In the genomic region with DNA sequence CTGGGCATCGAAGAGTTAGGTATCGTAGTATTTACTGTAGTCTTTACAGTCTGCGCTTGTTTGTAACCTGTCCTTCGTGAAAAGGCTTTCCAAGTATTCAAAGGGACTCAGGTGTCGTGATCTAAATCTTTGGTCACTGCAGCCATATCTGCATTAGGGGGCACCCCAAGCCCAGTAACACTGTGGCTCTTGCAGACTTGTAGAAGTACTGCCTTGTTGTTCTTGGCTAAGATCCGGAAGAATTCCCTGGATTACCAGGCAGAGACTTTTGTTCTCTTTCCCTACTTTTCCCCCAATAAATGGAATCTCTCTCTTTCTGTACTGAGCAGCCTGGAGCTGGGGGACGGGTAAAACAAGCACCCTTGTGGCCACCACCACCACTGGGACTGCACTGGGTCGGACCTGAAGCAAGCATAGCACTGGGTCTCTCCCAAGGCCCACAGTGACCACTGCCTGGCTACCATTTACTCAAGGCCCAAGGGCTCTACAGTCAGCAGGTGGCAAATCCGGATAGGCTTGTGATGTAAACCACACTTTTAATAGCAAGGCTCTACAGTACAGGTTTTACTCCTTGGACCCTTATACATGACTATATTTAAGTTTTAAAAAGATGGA, we compare ENCODE assay signal across 24 cellular contexts. TPM values are rescaled to one million over a fixed set of nuclear protein-coding genes. Genes with fewer than 3 reads are reported as not detected.
DNase-seq lines count a peak whose midpoint lies in the region; ATAC-seq, FAIRE-seq and TF ChIP-seq lines count a peak whose summit lies in the region.
"Had no signal": no experiment of that assay in that cellular context is flagged by ENCODE, and none has a peak within 500 bp of the region (broad histone marks: within the 10 kb centered on the region; RNA-seq: fewer than 3 reads in every experiment).

No MANE protein-coding gene starts in this region.

- TF ChIP-seq RAD21 in HepG2 (CRISPR knock-in tag; IDR thresholded peaks at IDR 0.05): no peak

- FAIRE-seq in HepG2 (lab: Jason Lieb, UNC): peak; percentile 44
- FAIRE-seq: TTC549 had no signal

- WGBS in HepG2 (ENCODE audit: low lambda C conversion rate): 40% methylated on average over 6 of the region's 9 CpGs
- WGBS in right lobe of liver (ENCODE audit: insufficient coverage, low coverage, low lambda C conversion rate, missing lambda C conversion rate): 58% methylated on average over 4 of the region's 9 CpGs
- 20 to 58% methylated on average over 1 to 6 of the region's 9 CpGs for WGBS in gastroesophageal sphincter (ENCODE audit: low coverage in 1 of 2), 2 donors

- in situ Hi-C loops in HepG2 (cut with HindIII; ENCODE audit: extremely low pct_ligation_motif_present, low pct_unique_long_range_greater_than_20kb): no loop called here
- in situ Hi-C loops in brain microvascular endothelial cell (cut with HindIII; ENCODE audit: low pct_ligation_motif_present, low sequenced_read_pairs): no loop called here

- H2AFZ ChIP-seq in HepG2 (ENCODE audit: low read length): no peak overlapping the region

- H3K79me2 ChIP-seq in HepG2 (ENCODE audit: insufficient read depth, low read length): no peaks in the 10 kb centered on the region

- no peaks in the 10 kb centered on the region for H4K20me1 ChIP-seq in HepG2 (ENCODE audit: insufficient read depth, low read length)

- ATAC-seq in HepG2 (peak; percentile 84), right lobe of liver (no peak), gastroesophageal sphincter (no peak), HG02763 (IDR thresholded peaks at IDR 0.05; ENCODE audit: unreplicated experiment) (no peak), GM18867 (IDR thresholded peaks at IDR 0.05; ENCODE audit: unreplicated experiment) (no peak)
- ATAC-seq: esophagus mucosa, left lung, Panc1, upper lobe of right lung had no signal

- no peak overlapping the region; a peak in 2 of 6 replicates for H3K4me3 ChIP-seq in HepG2 (replicated peaks in 1 of 3; ENCODE audit: insufficient read depth in 1 of 3, low read depth in 2 of 3, low read length in 3 of 3)
- H3K4me3 ChIP-seq in right lobe of liver: no peak overlapping the region
- no peak overlapping the region for H3K4me3 ChIP-seq in brain microvascular endothelial cell (ENCODE audit: low read depth, low read length)
- no peak overlapping the region for H3K4me3 ChIP-seq in gastroesophageal sphincter
- H3K4me3 ChIP-seq in ascending aorta: no peak overlapping the region
- H3K4me3 ChIP-seq: coronary artery, left lung, spleen, upper lobe of right lung had no signal

- DNase-seq in HepG2 (ENCODE audit: low spot score) (peak; percentile 30), right lobe of liver (no peak), brain microvascular endothelial cell (no peak), ascending aorta (ENCODE audit: low spot score in 2 of 2) (no peak), SIG-M5 treated with dmso at 0.1 percent for 504 hours (lab: John Stamatoyannopoulos, UW; ENCODE audit: unreplicated experiment) (no peak)
- DNase-seq: ACHN; activated CD4-positive, alpha-beta memory T cell treated with anti-CD3 and anti-CD28 coated beads for 36 hours; amniotic stem cell; CD8-positive, alpha-beta memory T cell; GDM1; HFFc6; left lung; NCI-H1694; NCI-H510A treated with DMSO at 0.1 percent for 48 hours; spleen; stimulated activated naive CD4-positive, alpha-beta T cell treated with Interleukin-2 at 50 U/mL for 16 hours; upper lobe of right lung had no signal

- H3K36me3 ChIP-seq in HepG2 (replicated peaks in 1 of 2; ENCODE audit: control insufficient read depth in 1 of 2, insufficient read depth in 2 of 2, low read length in 2 of 2): no peaks in the 10 kb centered on the region
- H3K36me3 ChIP-seq in right lobe of liver: no peaks in the 10 kb centered on the region
- H3K36me3 ChIP-seq in brain microvascular endothelial cell (replicated peaks): no peaks in the 10 kb centered on the region
- no peaks in the 10 kb centered on the region for H3K36me3 ChIP-seq in gastroesophageal sphincter
- no peaks in the 10 kb centered on the region for H3K36me3 ChIP-seq in ascending aorta
- H3K36me3 ChIP-seq: left lung, spleen, upper lobe of right lung had no signal

- TF ChIP-seq CTCF in HepG2 (CRISPR knock-in tag; IDR thresholded peaks at IDR 0.05): peak; percentile 65
- TF ChIP-seq CTCF in right lobe of liver (IDR thresholded peaks at IDR 0.05): peak in 2 of 4 donors; percentile 30
- peak; percentile 29 for TF ChIP-seq CTCF in brain microvascular endothelial cell (IDR thresholded peaks at IDR 0.05; ENCODE audit: low read depth, low read length, missing control alignments)
- peak in 3 of 4 experiments; percentile 22 to 46 (median 29) for TF ChIP-seq CTCF in gastroesophageal sphincter (IDR thresholded peaks at IDR 0.05)
- TF ChIP-seq CTCF in ascending aorta (IDR thresholded peaks at IDR 0.05): no peak

- TF ChIP-seq POLR2A in HepG2 (IDR thresholded peaks at IDR 0.05; ENCODE audit: insufficient read depth in 1 of 2, low read depth in 2 of 2, low read length in 2 of 2): no peak
- no peak for TF ChIP-seq POLR2A in right lobe of liver (IDR thresholded peaks at IDR 0.05)
- no peak for TF ChIP-seq POLR2A in gastroesophageal sphincter (IDR thresholded peaks at IDR 0.05)

- no peaks in the 10 kb centered on the region for H3K9me3 ChIP-seq in HepG2 (ENCODE audit: low read length)
- H3K9me3 ChIP-seq in right lobe of liver: no peaks in the 10 kb centered on the region
- no peaks in the 10 kb centered on the region for H3K9me3 ChIP-seq in gastroesophageal sphincter
- no peaks in the 10 kb centered on the region for H3K9me3 ChIP-seq in ascending aorta
- H3K9me3 ChIP-seq: left lung, upper lobe of right lung had no signal

- POLR2A ChIA-PET in HepG2 (lab: Yijun Ruan, JAX): no interaction called here

- no peaks in the 10 kb centered on the region for H3K4me1 ChIP-seq in HepG2 (ENCODE audit: insufficient read depth, low read length)
- H3K4me1 ChIP-seq in right lobe of liver: no peaks in the 10 kb centered on the region
- no peaks in the 10 kb centered on the region for H3K4me1 ChIP-seq in gastroesophageal sphincter
- no peaks in the 10 kb centered on the region for H3K4me1 ChIP-seq in ascending aorta
- H3K4me1 ChIP-seq: left lung, spleen, upper lobe of right lung had no signal

- H3K27me3 ChIP-seq in HepG2 (ENCODE audit: control insufficient read depth in 1 of 2, insufficient read depth in 2 of 2, low read length in 2 of 2): no peaks in the 10 kb centered on the region
- H3K27me3 ChIP-seq in right lobe of liver: no peaks in the 10 kb centered on the region
- H3K27me3 ChIP-seq in brain microvascular endothelial cell (replicated peaks): no peaks in the 10 kb centered on the region
- no peaks in the 10 kb centered on the region for H3K27me3 ChIP-seq in gastroesophageal sphincter
- H3K27me3 ChIP-seq in ascending aorta: no peaks in the 10 kb centered on the region
- H3K27me3 ChIP-seq: left lung, upper lobe of right lung had no signal

- TF ChIP-seq EP300 in HepG2 (IDR thresholded peaks at IDR 0.05; ENCODE audit: low read depth in 2 of 2, low read length in 2 of 2) (no peak), HepG2 (CRISPR knock-in tag; IDR thresholded peaks at IDR 0.05; ENCODE audit: borderline replicate concordance) (no peak), gastroesophageal sphincter (IDR thresholded peaks at IDR 0.05) (no peak)

- CTCF ChIA-PET in HepG2 (lab: Yijun Ruan, JAX; ENCODE audit: low intra/inter-chr PET ratio, low total read pairs): no interaction called here

- H3K4me2 ChIP-seq in HepG2 (ENCODE audit: low read depth, low read length): peak overlapping the region; percentile 32

- intact Hi-C loops in HepG2 (cut with micrococcal nuclease; ENCODE audit: unreplicated experiment) (loop anchor here (10.0 kb wide), 1 partner anchor 325 kb away; no protein-coding TSS in a partner anchor), right lobe of liver (cut with DNase I) (no loop called here), ascending aorta (cut with DNase I) (no loop called here)

- no peak overlapping the region for H3K9ac ChIP-seq in HepG2 (ENCODE audit: insufficient read depth, low read depth, low read length)

- no TSS peak for BruUV-seq in HepG2 (replicated peaks; lab: Mats Ljungman, UMichigan)

- no peak overlapping the region for H3K27ac ChIP-seq in HepG2 (ENCODE audit: extremely low read length, insufficient read depth, low read length)
- H3K27ac ChIP-seq in right lobe of liver: no peak overlapping the region
- no peak overlapping the region for H3K27ac ChIP-seq in brain microvascular endothelial cell
- no peak overlapping the region for H3K27ac ChIP-seq in gastroesophageal sphincter
- no peak overlapping the region for H3K27ac ChIP-seq in ascending aorta
- H3K27ac ChIP-seq: coronary artery, left lung, spleen, upper lobe of right lung had no signal

RNA-seq across cellular contexts. Expression of gene CXorf58, which starts 12.0 kb away (rescaled TPM):
- total RNA-seq in HepG2 (2016; rRNA removed; fragmentation: Illumina TruSeq; extraction: Trizol): not detected in 2 replicates
- not detected in 2 replicates for total RNA-seq in HepG2 (2016; cell fraction: cytosol; rRNA removed; fragmentation: Illumina TruSeq; extraction: Trizol; ENCODE audit: low read depth)
- not detected in 2 replicates for total RNA-seq in HepG2 (2016; cell fraction: insoluble cytoplasmic fraction; rRNA removed; fragmentation: Illumina TruSeq; extraction: Trizol)
- total RNA-seq in HepG2 (2016; cell fraction: membrane; rRNA removed; fragmentation: Illumina TruSeq; extraction: Trizol): not detected in 2 replicates
- total RNA-seq in HepG2 (2016; cell fraction: nucleus; rRNA removed; fragmentation: Illumina TruSeq; extraction: Trizol): not detected in 2 replicates
- polyA plus RNA-seq in HepG2 (2011; rRNA removed): not detected in 2 replicates
- not detected in 2 replicates for polyA plus RNA-seq in HepG2 (2011; cell fraction: cytosol; rRNA removed)
- polyA plus RNA-seq in HepG2 (2011; cell fraction: nucleus; rRNA removed): not detected in 2 replicates
- polyA plus RNA-seq in HepG2 (2012): not detected in 2 replicates
- polyA plus RNA-seq in HepG2 (2016; cell fraction: cytosol; fragmentation: Illumina TruSeq; extraction: Trizol; ENCODE audit: low read depth): not detected in 2 replicates
- not detected in 2 replicates for polyA plus RNA-seq in HepG2 (2016; cell fraction: insoluble cytoplasmic fraction; fragmentation: Illumina TruSeq; extraction: Trizol; ENCODE audit: low read depth)
- not detected in 2 replicates for polyA plus RNA-seq in HepG2 (2016; cell fraction: membrane; fragmentation: Illumina TruSeq; extraction: Trizol; ENCODE audit: low read depth)
- polyA plus RNA-seq in HepG2 (2016; cell fraction: nucleus; fragmentation: Illumina TruSeq; extraction: Trizol; ENCODE audit: insufficient read depth, low read depth): not detected in 2 replicates
- not detected in 2 replicates for polyA minus RNA-seq in HepG2 (2011; rRNA and poly(A)+ RNA removed; ENCODE audit: low replicate concordance)
- not detected in 2 replicates for polyA minus RNA-seq in HepG2 (2011; cell fraction: cytosol; rRNA and poly(A)+ RNA removed)
- not detected in 2 replicates for polyA minus RNA-seq in HepG2 (2011; cell fraction: nucleus; rRNA and poly(A)+ RNA removed)
- not detected for total RNA-seq in right lobe of liver
- total RNA-seq in gastroesophageal sphincter: under 1 TPM in 1 of 4 donors, not detected in 3; 0.15 TPM
- total RNA-seq in ascending aorta: not detected
- total RNA-seq: esophagus mucosa, HFFc6, left lung, upper lobe of right lung had no signal

RNA-seq across cellular contexts. Expression of gene APOO, which starts 12.1 kb away (rescaled TPM):
- total RNA-seq in HepG2 (2016; rRNA removed; fragmentation: Illumina TruSeq; extraction: Trizol) (22.1 and 27.8 TPM in 2 replicates), right lobe of liver (10 to 100 TPM in 5 of 6 experiments, 1 to 10 TPM in 1; 9.8 to 17.3 (median 12.2) TPM), gastroesophageal sphincter (10 to 100 TPM in 1 of 4 donors, 1 to 10 TPM in 3; 4.5 to 19.8 (median 8.7) TPM), ascending aorta (not detected)
- 6.1 and 11.7 TPM in 2 replicates for total RNA-seq in HepG2 (2016; cell fraction: cytosol; rRNA removed; fragmentation: Illumina TruSeq; extraction: Trizol; ENCODE audit: low read depth)
- 18.2 and 21.4 TPM in 2 replicates for total RNA-seq in HepG2 (2016; cell fraction: insoluble cytoplasmic fraction; rRNA removed; fragmentation: Illumina TruSeq; extraction: Trizol)
- total RNA-seq in HepG2 (2016; cell fraction: membrane; rRNA removed; fragmentation: Illumina TruSeq; extraction: Trizol): 11.4 and 12.0 TPM in 2 replicates
- 11.2 and 13.5 TPM in 2 replicates for total RNA-seq in HepG2 (2016; cell fraction: nucleus; rRNA removed; fragmentation: Illumina TruSeq; extraction: Trizol)
- 9.7 and 9.9 TPM in 2 replicates for polyA plus RNA-seq in HepG2 (2011; rRNA removed)
- polyA plus RNA-seq in HepG2 (2011; cell fraction: cytosol; rRNA removed): 6.1 and 8.9 TPM in 2 replicates
- polyA plus RNA-seq in HepG2 (2011; cell fraction: nucleus; rRNA removed): 1.6 and 2.5 TPM in 2 replicates
- 9.8 and 14.9 TPM in 2 replicates for polyA plus RNA-seq in HepG2 (2012)
- polyA plus RNA-seq in HepG2 (2016; cell fraction: cytosol; fragmentation: Illumina TruSeq; extraction: Trizol; ENCODE audit: low read depth): 5.3 and 7.4 TPM in 2 replicates
- 23.0 and 23.5 TPM in 2 replicates for polyA plus RNA-seq in HepG2 (2016; cell fraction: insoluble cytoplasmic fraction; fragmentation: Illumina TruSeq; extraction: Trizol; ENCODE audit: low read depth)
- 8.0 and 10.7 TPM in 2 replicates for polyA plus RNA-seq in HepG2 (2016; cell fraction: membrane; fragmentation: Illumina TruSeq; extraction: Trizol; ENCODE audit: low read depth)
- polyA plus RNA-seq in HepG2 (2016; cell fraction: nucleus; fragmentation: Illumina TruSeq; extraction: Trizol; ENCODE audit: insufficient read depth, low read depth): 14.6 and 17.4 TPM in 2 replicates
- polyA minus RNA-seq in HepG2 (2011; rRNA and poly(A)+ RNA removed; ENCODE audit: low replicate concordance): 1.3 and 10.9 TPM in 2 replicates
- polyA minus RNA-seq in HepG2 (2011; cell fraction: cytosol; rRNA and poly(A)+ RNA removed): 2.9 and 3.3 TPM in 2 replicates
- polyA minus RNA-seq in HepG2 (2011; cell fraction: nucleus; rRNA and poly(A)+ RNA removed): 2.1 and 3.2 TPM in 2 replicates

Comparison
In these comparisons a context has a peak if more than half of its experiments do, and no peak if none do; other contexts are left out.
1. CTCF ChIP-seq: peak in HepG2 (single experiment), brain microvascular endothelial cell (single experiment) and gastroesophageal sphincter (3 of 4); none in ascending aorta (0 of 3).